ENCODE assay signal across 16 cellular contexts in the genomic region with DNA sequence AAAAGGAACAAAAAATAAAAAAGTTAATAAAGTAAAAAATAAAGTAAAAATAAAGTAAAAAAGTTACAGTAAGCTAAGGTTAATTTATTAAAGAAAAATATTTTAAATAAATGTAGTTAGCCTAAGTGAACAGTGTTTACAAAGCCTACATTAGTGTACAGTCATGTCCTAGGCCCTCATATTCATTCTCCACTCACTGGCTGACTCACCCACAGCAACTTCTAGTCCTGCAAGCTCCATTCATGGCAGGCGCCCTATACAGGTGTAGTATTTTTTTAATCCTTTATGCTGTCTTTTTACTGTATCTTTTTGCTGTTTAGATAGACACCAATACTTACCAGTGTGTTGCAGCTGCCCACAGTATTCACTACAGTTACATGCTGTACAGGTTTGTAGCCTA. TPM values are rescaled to one million over a fixed set of nuclear protein-coding genes. Genes with fewer than 3 reads are reported as not detected.
DNase-seq lines count a peak whose midpoint lies in the region; ATAC-seq, FAIRE-seq and TF ChIP-seq lines count a peak whose summit lies in the region.
"Had no signal": no experiment of that assay in that cellular context is flagged by ENCODE, and none has a peak within 500 bp of the region (broad histone marks: within the 10 kb centered on the region; RNA-seq: fewer than 3 reads in every experiment).

No MANE protein-coding gene starts in this region.

- intact Hi-C loops in pancreas (cut with DNase I): no loop called here
- intact Hi-C loops in heart right ventricle (cut with DNase I): loop anchor here in 1 of 10 donors (5.0 kb wide), 1 partner anchor 33 kb away; no protein-coding TSS in a partner anchor

- 83 to 87% methylated on average over 1 of the region's 1 CpG for WGBS in pancreas, 2 donors
- 92 to 97% methylated on average over 1 of the region's 1 CpG for WGBS in heart right ventricle, 2 donors

- ATAC-seq in RWPE2 (ENCODE audit: low read depth): peak; percentile 79
- ATAC-seq in pancreas: no peak
- no peak for ATAC-seq in heart right ventricle
- no peak for ATAC-seq in GM18873 (IDR thresholded peaks at IDR 0.05; ENCODE audit: low FRiP score, unreplicated experiment)
- ATAC-seq: upper lobe of right lung had no signal

- H3K9me3 ChIP-seq in RWPE2 (ENCODE audit: severe bottlenecking) (no peaks in the 10 kb centered on the region), pancreas (no peaks in the 10 kb centered on the region), heart right ventricle (no peaks in the 10 kb centered on the region)
- H3K9me3 ChIP-seq: upper lobe of right lung had no signal

- H3K27ac ChIP-seq in RWPE2 (ENCODE audit: poor library complexity, severe bottlenecking) (no peak overlapping the region), pancreas (no peak overlapping the region), heart right ventricle (no peak overlapping the region)
- H3K27ac ChIP-seq: upper lobe of right lung had no signal

- FAIRE-seq in pancreas (lab: Jason Lieb, UNC): peak; percentile 56

- H3K27me3 ChIP-seq in RWPE2 (ENCODE audit: insufficient read depth, poor library complexity, severe bottlenecking) (no peaks in the 10 kb centered on the region), pancreas (no peaks in the 10 kb centered on the region), heart right ventricle (no peaks in the 10 kb centered on the region)
- H3K27me3 ChIP-seq: upper lobe of right lung had no signal

- H3K36me3 ChIP-seq in RWPE2 (ENCODE audit: low read depth) (peaks cover 98% of the 10 kb centered on the region), pancreas (peaks cover 0 to 54% (median 50%) of the 10 kb centered on the region in 3 donors), heart right ventricle (peaks cover 0 to 100% (median 68%) of the 10 kb centered on the region in 9 donors)

- H3K4me3 ChIP-seq in RWPE2 (ENCODE audit: severe bottlenecking) (no peak overlapping the region), epithelial cell of esophagus (ENCODE audit: low read length) (no peak overlapping the region), pancreas (no peak overlapping the region), heart right ventricle (no peak overlapping the region)
- H3K4me3 ChIP-seq: upper lobe of right lung had no signal

- DNase-seq in HS-5 (ENCODE audit: low read depth) (peak; percentile 11), RWPE2 (ENCODE audit: low spot score) (no peak), epithelial cell of esophagus (ENCODE audit: low read depth) (peak; percentile 88), pancreas (no peak), heart right ventricle (no peak)
- DNase-seq in stimulated activated CD4-positive, alpha-beta T cell treated with anti-CD3 and anti-CD28 coated beads, Interleukin-4, amount 100 ng/mL, for 4 hours: no peak
- DNase-seq: activated CD4-positive, alpha-beta T cell treated with anti-CD3 and anti-CD28 coated beads for 48 hours; activated effector memory CD4-positive, alpha-beta T cell treated with Interleukin-2 at 50 U/mL for 16 hours; AML-193; cerebellar nuclear complex; DMS79; H7; NCI-H1417 treated with DMSO at 0.1 percent for 48 hours; NCI-H524; upper lobe of right lung had no signal

- TF ChIP-seq CTCF in RWPE2 (IDR thresholded peaks at IDR 0.05; ENCODE audit: poor library complexity, severe bottlenecking) (no peak), epithelial cell of esophagus (IDR thresholded peaks at IDR 0.05; ENCODE audit: insufficient read depth, low read depth, low read length, missing control alignments) (no peak), pancreas (IDR thresholded peaks at IDR 0.05) (no peak), heart right ventricle (IDR thresholded peaks at IDR 0.05) (no peak)

- H3K4me1 ChIP-seq in RWPE2 (ENCODE audit: insufficient read depth, poor library complexity, severe bottlenecking): no peaks in the 10 kb centered on the region
- H3K4me1 ChIP-seq in pancreas: no peaks in the 10 kb centered on the region
- peaks cover 12 to 26% (median 20%) of the 10 kb centered on the region in 9 donors for H3K4me1 ChIP-seq in heart right ventricle

RNA-seq across cellular contexts. Expression of a gene that starts 12.4 kb away (rescaled TPM):
- total RNA-seq in pancreas (10 to 100 TPM; 41.4 to 94.2 (median 49.7) TPM), heart right ventricle (100 to 1,000 TPM in 1 of 10 donors, 10 to 100 TPM in 9; 45.3 to 103 (median 55.3) TPM)
- polyA plus RNA-seq in pancreas (10 to 100 TPM; 19.4 to 31.2 TPM), heart right ventricle (10 to 100 TPM; 15.4 to 19.4 TPM)

RNA-seq across cellular contexts. Expression of a gene that starts 28.0 kb away (rescaled TPM):
- under 1 TPM; 0.32 to 0.90 (median 0.49) TPM for total RNA-seq in pancreas
- 1 to 10 TPM; 1.4 to 3.1 TPM for polyA plus RNA-seq in pancreas
- total RNA-seq in heart right ventricle: under 1 TPM in 3 of 10 donors, not detected in 7; 0.06 to 0.13 (median 0.07) TPM
- under 1 TPM in 1 of 2 donors, not detected in 1; 0.03 TPM for polyA plus RNA-seq in heart right ventricle
- total RNA-seq: upper lobe of right lung had no signal

RNA-seq across cellular contexts. Expression of a gene that starts 37.2 kb away (rescaled TPM):
- total RNA-seq in pancreas: 10 to 100 TPM; 32.9 to 52.2 (median 38.9) TPM
- 10 to 100 TPM; 22.3 to 39.6 TPM for polyA plus RNA-seq in pancreas
- 10 to 100 TPM; 49.1 to 83.5 (median 59.0) TPM for total RNA-seq in heart right ventricle
- 10 to 100 TPM; 19.4 to 28.9 TPM for polyA plus RNA-seq in heart right ventricle

Comparison
In these comparisons a context has a peak if more than half of its experiments do, and no peak if none do; other contexts are left out.
1. DNase-seq: peak in HS-5 (single experiment) and epithelial cell of esophagus (single experiment); none in RWPE2 (single experiment), pancreas (0 of 6), stimulated activated CD4-positive, alpha-beta T cell treated with anti-CD3 and anti-CD28 coated beads, Interleukin-4, amount 100 ng/mL, for 4 hours (0 of 2) and heart right ventricle (0 of 2).